8 cellular contexts compared by ENCODE assay signal in genomic region chr9:92762781-92763708, GRCh38. TPM values are rescaled to one million over a fixed set of nuclear protein-coding genes. Genes with fewer than 3 reads are reported as not detected.
DNase-seq lines count a peak whose midpoint lies in the region; ATAC-seq and TF ChIP-seq lines count a peak whose summit lies in the region.

No MANE protein-coding gene starts in this region.

- peaks cover 56 to 63% (median 56%) of the 10 kb centered on the region in 3 donors for H3K4me1 Mint-ChIP-seq in T-cell

- H3K27ac Mint-ChIP-seq in T-cell, result peak overlapping the region; percentile 81 to 83

- H3K36me3 ChIP-seq in H7 (replicated peaks; ENCODE audit: control insufficient read depth, insufficient read depth, low read length), result no peaks in the 10 kb centered on the region
- no peaks in the 10 kb centered on the region for H3K36me3 ChIP-seq in skeletal muscle satellite cell (ENCODE audit: insufficient read depth, low read length)

- H3K36me3 Mint-ChIP-seq in T-cell, result no peaks in the 10 kb centered on the region

- peak overlapping the region; percentile 91 for H3K9ac ChIP-seq in skeletal muscle satellite cell (ENCODE audit: low read depth, low read length)

- peak overlapping the region; percentile 92 to 95 (median 92) for H3K4me3 Mint-ChIP-seq in T-cell

- H3K9me3 ChIP-seq in skeletal muscle satellite cell (replicated peaks; ENCODE audit: low read length), result no peaks in the 10 kb centered on the region

- POLR2A ChIA-PET in T-cell (lab: Charles Lee), result no interaction called here

- peak overlapping the region; percentile 91 for H3K4me2 ChIP-seq in skeletal muscle satellite cell (ENCODE audit: low read length)

- DNase-seq in H7 (no peak), T-cell (no peak), foreskin fibroblast (no peak), CD1c-positive myeloid dendritic cell (ENCODE audit: extremely low spot score) (no peak), NCI-H2107 treated with DMSO at 0.1 percent for 48 hours (lab: John Stamatoyannopoulos, UW; ENCODE audit: unreplicated experiment) (no peak)

- peak overlapping the region; percentile 100 for H3K4me3 ChIP-seq in H7 (ENCODE audit: insufficient read depth, low read depth, low read length)
- H3K4me3 ChIP-seq in foreskin fibroblast (ENCODE audit: low read depth in 1 of 2, low read length in 2 of 2), result peak overlapping the region; percentile 64 to 96
- peak overlapping the region; percentile 96 for H3K4me3 ChIP-seq in skeletal muscle satellite cell (ENCODE audit: low read length)

- ATAC-seq in T-cell (replicated peaks in 1 of 4), result no peak
- ATAC-seq in GM19324 (IDR thresholded peaks at IDR 0.05; ENCODE audit: low FRiP score, unreplicated experiment), result no peak
- ATAC-seq in HG02798 (IDR thresholded peaks at IDR 0.05; ENCODE audit: poor library complexity, unreplicated experiment), result no peak

- no peaks in the 10 kb centered on the region for H3K9me3 Mint-ChIP-seq in T-cell

- no peak for TF ChIP-seq CTCF in foreskin fibroblast (IDR thresholded peaks at IDR 0.05; ENCODE audit: low read depth, low read length)

- H3K27me3 ChIP-seq in H7 (ENCODE audit: control insufficient read depth, insufficient read depth, low read length), result no peaks in the 10 kb centered on the region
- no peaks in the 10 kb centered on the region for H3K27me3 ChIP-seq in skeletal muscle satellite cell (ENCODE audit: control insufficient read depth, insufficient read depth, low read length)

- CTCF ChIA-PET in T-cell (lab: Charles Lee), result interaction anchor here in 1 of 2 donors (0.6 kb wide), 1 partner anchor 21 kb away, joined by 11 read pairs; no protein-coding TSS in a partner anchor

- H3K27me3 Mint-ChIP-seq in T-cell, result no peaks in the 10 kb centered on the region

- H3K4me1 ChIP-seq in skeletal muscle satellite cell (ENCODE audit: control insufficient read depth, insufficient read depth, low read length), result peaks cover 33% of the 10 kb centered on the region

RNA-seq across cellular contexts. Expression of gene BICD2, which starts 1.6 kb away (rescaled TPM):
- total RNA-seq in H7 (2014; rRNA removed; shearing (Covaris generic)), result 34.3 and 42.2 TPM in 2 replicates
- total RNA-seq in T-cell, result 10 to 100 TPM; 24.1 to 36.6 (median 30.6) TPM
- total RNA-seq in skeletal muscle satellite cell (2012; rRNA removed), result 43.1 and 46.1 TPM in 2 replicates
